ENCODE assay signal across 10 cellular contexts in the genomic region with DNA sequence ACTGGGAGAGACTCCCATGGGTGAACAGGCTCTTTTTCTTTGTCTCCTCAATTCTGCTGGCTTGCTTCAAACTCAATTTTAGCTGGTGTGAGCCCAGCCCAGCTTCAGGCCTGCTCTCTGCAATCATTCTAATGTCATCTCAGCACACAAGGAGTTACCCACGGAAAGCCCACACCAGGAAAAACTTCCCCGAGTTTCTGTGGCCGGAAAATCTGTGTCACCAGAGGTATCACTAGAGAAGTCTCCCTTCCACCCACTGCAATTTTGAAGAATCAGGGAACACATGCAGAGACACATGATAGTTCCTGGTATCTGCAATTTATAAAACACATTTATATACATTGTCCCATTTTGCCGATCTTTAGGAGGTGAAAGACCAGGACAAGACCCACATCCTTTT. TPM values are rescaled to one million over a fixed set of nuclear protein-coding genes. Genes with fewer than 3 reads are reported as not detected.
DNase-seq lines count a peak whose midpoint lies in the region; ATAC-seq and TF ChIP-seq lines count a peak whose summit lies in the region.
"Had no signal": no experiment of that assay in that cellular context is flagged by ENCODE, and none has a peak within 500 bp of the region (broad histone marks: within the 10 kb centered on the region; RNA-seq: fewer than 3 reads in every experiment).

No MANE protein-coding gene starts in this region.

- no peaks in the 10 kb centered on the region for H3K9me3 Mint-ChIP-seq in T-helper 1 cell treated with Interleukin-12 subunit alpha and Interleukin-12 subunit beta and Interleukin-4 antibody, amounts not matched to agents 30 μg/mL and 1 μg/mL, for 36 hours
- no peaks in the 10 kb centered on the region for H3K9me3 Mint-ChIP-seq in natural killer cell

- peak; percentile 80 to 81 for DNase-seq in activated T-cell treated with anti-CD3 and anti-CD28 coated beads, Interleukin-2, amount 50 U/mL, for 48 hours
- DNase-seq in natural killer cell (no peak), lower leg skin (ENCODE audit: low spot score in 2 of 2) (no peak), NCI-H2171 (lab: John Stamatoyannopoulos, UW) (no peak), NOMO-1 treated with DMSO at 0.1 percent for 48 hours (lab: John Stamatoyannopoulos, UW; ENCODE audit: unreplicated experiment) (no peak), AG08395 (ENCODE audit: low spot score) (no peak)
- DNase-seq in stimulated activated CD8-positive, alpha-beta memory T cell treated with anti-CD3 and anti-CD28 coated beads, Interleukin-7, amount 100 ng/mL, for 48 hours (ENCODE audit: extremely low read depth in 1 of 2, low read depth in 1 of 2): peak; percentile 46 to 55
- DNase-seq: EL, mammary epithelial cell had no signal

- peak overlapping the region; percentile 43 for H3K4me3 Mint-ChIP-seq in T-helper 1 cell treated with Interleukin-12 subunit alpha and Interleukin-12 subunit beta and Interleukin-4 antibody, amounts not matched to agents 30 μg/mL and 1 μg/mL, for 36 hours
- no peak overlapping the region for H3K4me3 Mint-ChIP-seq in natural killer cell

- intact Hi-C loops in natural killer cell (cut with micrococcal nuclease): no loop called here
- intact Hi-C loops in lower leg skin (cut with DNase I; ENCODE audit: low total_unique reads): no loop called here

- TF ChIP-seq POLR2A in lower leg skin (IDR thresholded peaks at IDR 0.05): no peak

- H3K4me3 ChIP-seq in lower leg skin (ENCODE audit: low read depth, poor library complexity, severe bottlenecking): no peak overlapping the region

- peaks cover 28% of the 10 kb centered on the region for H3K4me1 Mint-ChIP-seq in T-helper 1 cell treated with Interleukin-12 subunit alpha and Interleukin-12 subunit beta and Interleukin-4 antibody, amounts not matched to agents 30 μg/mL and 1 μg/mL, for 36 hours (ENCODE audit: low read depth)
- H3K4me1 Mint-ChIP-seq in natural killer cell: peaks cover 13 to 14% of the 10 kb centered on the region in 2 donors

- H3K27ac Mint-ChIP-seq in T-helper 1 cell treated with Interleukin-12 subunit alpha and Interleukin-12 subunit beta and Interleukin-4 antibody, amounts not matched to agents 30 μg/mL and 1 μg/mL, for 36 hours: peak overlapping the region; percentile 76
- H3K27ac Mint-ChIP-seq in natural killer cell: peak overlapping the region; percentile 83 to 89

- no peak for ATAC-seq in natural killer cell

- H3K36me3 Mint-ChIP-seq in T-helper 1 cell treated with Interleukin-12 subunit alpha and Interleukin-12 subunit beta and Interleukin-4 antibody, amounts not matched to agents 30 μg/mL and 1 μg/mL, for 36 hours (ENCODE audit: low read depth): no peaks in the 10 kb centered on the region
- H3K36me3 Mint-ChIP-seq in natural killer cell: no peaks in the 10 kb centered on the region

- TF ChIP-seq CTCF in natural killer cell (IDR thresholded peaks at IDR 0.05) (no peak), lower leg skin (IDR thresholded peaks at IDR 0.05) (no peak)

- 65% methylated on average over 4 of the region's 4 CpGs for WGBS in lower leg skin, 2 donors

- no peaks in the 10 kb centered on the region for H3K27me3 Mint-ChIP-seq in T-helper 1 cell treated with Interleukin-12 subunit alpha and Interleukin-12 subunit beta and Interleukin-4 antibody, amounts not matched to agents 30 μg/mL and 1 μg/mL, for 36 hours (ENCODE audit: low read depth)
- H3K27me3 Mint-ChIP-seq in natural killer cell (ENCODE audit: low read depth in 2 of 2): no peaks in the 10 kb centered on the region

RNA-seq across cellular contexts. Expression of a gene that starts 13.5 kb away (rescaled TPM):
- total RNA-seq in natural killer cell: 10 to 100 TPM; 45.4 to 57.6 (median 51.7) TPM
- 10 to 100 TPM; 25.8 to 83.9 (median 56.6) TPM for total RNA-seq in lower leg skin

Comparison
In these comparisons a context has a peak if more than half of its experiments do, and no peak if none do; other contexts are left out.
1. DNase-seq: peak in activated T-cell treated with anti-CD3 and anti-CD28 coated beads, Interleukin-2, amount 50 U/mL, for 48 hours (2 of 2) and stimulated activated CD8-positive, alpha-beta memory T cell treated with anti-CD3 and anti-CD28 coated beads, Interleukin-7, amount 100 ng/mL, for 48 hours (2 of 2); none in natural killer cell (single experiment), lower leg skin (0 of 2), NCI-H2171 (single experiment), NOMO-1 treated with DMSO at 0.1 percent for 48 hours (single experiment) and AG08395 (single experiment).